23 cellular contexts compared by ENCODE assay signal in genomic region chr11:75308116-75308515, GRCh38. TPM values are rescaled to one million over a fixed set of nuclear protein-coding genes. Genes with fewer than 3 reads are reported as not detected.
DNase-seq lines count a peak whose midpoint lies in the region; ATAC-seq and TF ChIP-seq lines count a peak whose summit lies in the region.
"Had no signal": no experiment of that assay in that cellular context is flagged by ENCODE, and none has a peak within 500 bp of the region (broad histone marks: within the 10 kb centered on the region; RNA-seq: fewer than 3 reads in every experiment).

No MANE protein-coding gene starts in this region.

- DNase-seq in T47D (ENCODE audit: low read depth in 1 of 2, low spot score in 1 of 2) = peak; percentile 66 to 86
- no peak for DNase-seq in MCF 10A (ENCODE audit: unreplicated experiment)
- no peak for DNase-seq in neural crest cell (ENCODE audit: low read depth, low spot score)
- no peak for DNase-seq in type B pancreatic cell (ENCODE audit: extremely low spot score, unreplicated experiment)
- no peak for DNase-seq in SHP77 treated with DMSO at 0.1 percent for 48 hours (lab: John Stamatoyannopoulos, UW)
- DNase-seq: activated CD4-positive, alpha-beta T cell treated with anti-CD3 and anti-CD28 coated beads for 36 hours; anterior cingulate cortex; BE2C; foreskin fibroblast; H9; NCI-H1105; NCI-H2107; NCI-H526; nucleus accumbens; stimulated activated CD4-positive, alpha-beta T cell treated with anti-CD3 and anti-CD28 coated beads, Interleukin-4, amount 100 ng/mL, for 1 hour had no signal

- intact Hi-C loops in MCF 10A (cut with micrococcal nuclease) = no loop called here

- peak overlapping the region; percentile 34 to 50 for H3K27ac ChIP-seq in esophagus (ENCODE audit: low read depth in 2 of 2, low read length in 1 of 2)
- H3K27ac ChIP-seq: 22Rv1, HL-60, KMS-11 had no signal

- peaks cover 3 to 13% of the 10 kb centered on the region in 2 donors for H3K4me1 ChIP-seq in esophagus (ENCODE audit: control insufficient read depth in 2 of 2, insufficient read depth in 2 of 2, low read length in 1 of 2)

- peaks cover 0 to 3% of the 10 kb centered on the region in 2 donors for H3K36me3 ChIP-seq in esophagus (ENCODE audit: control insufficient read depth in 2 of 2, insufficient read depth in 2 of 2, low read length in 1 of 2)

- H3K4me1 Mint-ChIP-seq in MCF 10A (ENCODE audit: insufficient read depth, unreplicated experiment) (no peaks in the 10 kb centered on the region), neural crest cell (peaks cover 15% of the 10 kb centered on the region), type B pancreatic cell (ENCODE audit: unreplicated experiment) (peaks cover 19% of the 10 kb centered on the region)

- CTCF ChIA-PET in MCF 10A (lab: Yijun Ruan, JAX) = interaction anchor here (0.6 to 2.3 kb wide), 6 partner anchors 9 to 1446 kb away, joined by 3 to 13 read pairs (median 4); no protein-coding TSS in a partner anchor

- POLR2A ChIA-PET in MCF 10A (lab: Yijun Ruan, JAX) = no interaction called here

- in situ Hi-C loops in T47D (cut with HindIII; ENCODE audit: low pct_unique_long_range_greater_than_20kb, low sequenced_read_pairs) = no loop called here

- WGBS in esophagus, 2 donors = 70 to 74% methylated on average over 7 of the region's 7 CpGs

- no peaks in the 10 kb centered on the region for H3K36me3 Mint-ChIP-seq in MCF 10A (ENCODE audit: insufficient read depth, unreplicated experiment)
- H3K36me3 Mint-ChIP-seq in neural crest cell (ENCODE audit: low read depth) = peaks cover 4% of the 10 kb centered on the region
- peaks cover 4% of the 10 kb centered on the region for H3K36me3 Mint-ChIP-seq in type B pancreatic cell

- H3K27me3 ChIP-seq in esophagus (ENCODE audit: control insufficient read depth in 1 of 2, insufficient read depth in 2 of 2, low read length in 2 of 2) = no peaks in the 10 kb centered on the region
- H3K27me3 ChIP-seq: BE2C had no signal

- no peak overlapping the region for H3K4me3 Mint-ChIP-seq in MCF 10A (ENCODE audit: unreplicated experiment)
- no peak overlapping the region for H3K4me3 Mint-ChIP-seq in neural crest cell
- H3K4me3 Mint-ChIP-seq in type B pancreatic cell = no peak overlapping the region
- H3K4me3 Mint-ChIP-seq: activated CD4-positive, alpha-beta T cell treated with anti-CD3 and anti-CD28 coated beads for 36 hours; H9 had no signal

- TF ChIP-seq CTCF in MCF 10A (IDR thresholded peaks at IDR 0.05; ENCODE audit: unreplicated experiment) (no peak), neural crest cell (conservative IDR thresholded peaks at IDR 0.05) (no peak), type B pancreatic cell (conservative IDR thresholded peaks at IDR 0.05) (no peak)

- no peaks in the 10 kb centered on the region for H3K27me3 Mint-ChIP-seq in MCF 10A (ENCODE audit: insufficient read depth, unreplicated experiment)
- no peaks in the 10 kb centered on the region for H3K27me3 Mint-ChIP-seq in neural crest cell (ENCODE audit: low read depth)
- H3K27me3 Mint-ChIP-seq in type B pancreatic cell = no peaks in the 10 kb centered on the region
- H3K27me3 Mint-ChIP-seq: activated CD4-positive, alpha-beta T cell treated with anti-CD3 and anti-CD28 coated beads for 36 hours had no signal

- ATAC-seq in GM18858 (IDR thresholded peaks at IDR 0.05; ENCODE audit: unreplicated experiment) = no peak
- ATAC-seq in HG02623 (IDR thresholded peaks at IDR 0.05; ENCODE audit: unreplicated experiment) = no peak
- ATAC-seq: activated CD4-positive, alpha-beta T cell treated with anti-CD3 and anti-CD28 coated beads for 36 hours had no signal

- H3K4me3 ChIP-seq in esophagus (ENCODE audit: low read depth in 1 of 2, low read length in 2 of 2) = no peak overlapping the region
- H3K4me3 ChIP-seq: skin epidermis had no signal

- H3K9me3 Mint-ChIP-seq in MCF 10A (ENCODE audit: unreplicated experiment) (no peaks in the 10 kb centered on the region), neural crest cell (no peaks in the 10 kb centered on the region), type B pancreatic cell (no peaks in the 10 kb centered on the region)

- BruUV-seq in MCF 10A (replicated peaks; lab: Mats Ljungman, UMichigan) = no TSS peak

- no peaks in the 10 kb centered on the region for H3K9me3 ChIP-seq in esophagus (ENCODE audit: control insufficient read depth in 2 of 2, insufficient read depth in 1 of 2, low read depth in 1 of 2, low read length in 1 of 2)
- H3K9me3 ChIP-seq: BE2C had no signal

- H3K27ac Mint-ChIP-seq in MCF 10A (ENCODE audit: low read depth, unreplicated experiment) (no peak overlapping the region), neural crest cell (ENCODE audit: unreplicated experiment) (peak overlapping the region; percentile 50), type B pancreatic cell (peak overlapping the region; percentile 50)
- H3K27ac Mint-ChIP-seq: activated CD4-positive, alpha-beta T cell treated with anti-CD3 and anti-CD28 coated beads for 36 hours had no signal

RNA-seq across cellular contexts. Expression of gene ARRB1, which starts 43.3 kb away (rescaled TPM):
- total RNA-seq in MCF 10A (2022) (0.44 and 0.98 TPM in 2 replicates), neural crest cell (53.8 and 56.5 TPM in 2 replicates), type B pancreatic cell (ENCODE audit: low replicate concordance) (32.7 and 32.8 TPM in 2 replicates)
- 1 to 10 TPM; 4.9 to 5.0 TPM for polyA plus RNA-seq in esophagus
- total RNA-seq: OCI-LY7 had no signal

Comparison
In these comparisons a context has a peak if more than half of its experiments do, and no peak if none do; other contexts are left out.
1. DNase-seq: peak in T47D (2 of 2); none in MCF 10A (single experiment), neural crest cell (single experiment), type B pancreatic cell (single experiment) and SHP77 treated with DMSO at 0.1 percent for 48 hours (single experiment).
2. RNA of gene ARRB1, which starts 43.3 kb away (total RNA-seq): 53.8 to 56.5 TPM in neural crest cell and 32.7 to 32.8 TPM in type B pancreatic cell; 0.44 to 0.98 TPM in MCF 10A; every median in the first group is over 10 times any median in the second.